8 cellular contexts compared by ENCODE assay signal in the genomic region with DNA sequence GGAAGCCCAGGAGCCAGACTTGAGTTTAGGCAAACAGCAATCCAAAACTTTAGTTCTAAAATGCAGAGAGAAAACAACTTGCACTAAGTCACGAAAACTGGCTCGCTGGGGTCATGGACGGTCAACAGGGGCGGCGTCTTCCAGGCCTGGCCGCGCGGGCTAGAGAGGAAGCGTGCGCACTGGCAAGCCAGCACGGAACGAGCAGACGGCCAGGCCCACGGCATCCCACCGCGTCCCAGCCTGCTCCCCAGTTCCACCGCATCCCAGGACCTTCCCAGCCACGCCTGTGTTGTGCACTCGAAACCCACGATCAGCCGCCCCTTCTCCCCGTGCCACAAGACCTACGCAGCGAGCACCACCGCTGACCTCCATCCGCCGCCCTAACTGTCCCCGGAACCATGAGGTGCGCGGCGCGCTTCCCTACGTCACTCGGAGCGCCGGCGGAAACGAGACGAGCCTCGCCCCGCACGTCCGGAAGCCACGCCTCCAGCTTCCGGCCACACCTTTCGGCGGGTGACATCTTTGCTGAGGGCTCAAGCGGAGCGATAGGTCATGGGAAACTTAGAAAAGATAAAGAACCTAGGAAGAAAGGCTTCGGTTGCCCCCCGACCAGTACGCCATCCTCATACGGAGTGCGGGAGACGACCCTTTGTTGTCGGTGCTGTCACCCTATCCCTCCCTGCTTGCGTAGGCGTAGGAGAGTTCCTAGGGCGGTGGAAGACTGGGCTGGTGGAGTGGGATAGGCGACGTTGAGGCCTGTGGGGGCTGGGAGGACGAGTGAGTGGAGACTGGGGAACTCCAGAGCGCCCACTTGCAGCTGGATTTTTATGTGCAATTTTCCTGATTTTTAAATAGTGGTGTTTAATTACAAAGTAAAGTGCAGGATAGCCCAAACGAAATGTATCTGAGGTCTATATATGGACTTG. TPM values are rescaled to one million over a fixed set of nuclear protein-coding genes. Genes with fewer than 3 reads are reported as not detected.
DNase-seq lines count a peak whose midpoint lies in the region; ATAC-seq and TF ChIP-seq lines count a peak whose summit lies in the region.

A gene (minus strand): TSS at position 400 of the 926 bp plus-strand sequence. CDS start 2,460 bp downstream, outside the sequence.

- H3K27me3 ChIP-seq in ascending aorta: no peaks in the 10 kb centered on the region
- H3K27me3 ChIP-seq in right cardiac atrium (ENCODE audit: control insufficient read depth, insufficient read depth): no peaks in the 10 kb centered on the region
- no peaks in the 10 kb centered on the region for H3K27me3 ChIP-seq in uterus

- H3K4me3 ChIP-seq in ascending aorta: peak within 1 kb of the TSS; percentile 82 to 85
- peak within 1 kb of the TSS; percentile 89 for H3K4me3 ChIP-seq in right cardiac atrium (ENCODE audit: low read length)
- H3K4me3 ChIP-seq in uterus: peak within 1 kb of the TSS; percentile 50 to 89

- ATAC-seq in GM18502 (IDR thresholded peaks at IDR 0.05; ENCODE audit: poor library complexity, unreplicated experiment): peak; percentile 94
- ATAC-seq in HG02970 (IDR thresholded peaks at IDR 0.05; ENCODE audit: low FRiP score, unreplicated experiment): peak; percentile 92
- peak; percentile 99 for ATAC-seq in right cardiac atrium

- H3K4me1 ChIP-seq in ascending aorta: peaks cover 0 to 15% of the 10 kb centered on the region in 2 donors
- H3K4me1 ChIP-seq in right cardiac atrium (ENCODE audit: control insufficient read depth, insufficient read depth, low read length): peaks cover 4% of the 10 kb centered on the region
- H3K4me1 ChIP-seq in uterus: peaks cover 0 to 3% of the 10 kb centered on the region in 2 donors

- DNase-seq in NCI-H187 treated with DMSO at 0.1 percent for 48 hours (lab: John Stamatoyannopoulos, UW) (peak; percentile 58), ascending aorta (ENCODE audit: low spot score in 2 of 2) (peak; percentile 68 to 96), right cardiac atrium (peak; percentile 96 to 98 (median 98)), pulmonary artery endothelial cell (ENCODE audit: low read depth, low spot score) (peak; percentile 68), uterus (peak; percentile 92 to 94)

- H3K27ac ChIP-seq in ascending aorta (peak within 1 kb of the TSS; percentile 89 to 95), right cardiac atrium (ENCODE audit: low read length) (peak within 1 kb of the TSS; percentile 100), uterus (peak within 1 kb of the TSS; percentile 92)

- H3K9me3 ChIP-seq in ascending aorta (no peaks in the 10 kb centered on the region), right cardiac atrium (ENCODE audit: control insufficient read depth, low read length) (no peaks in the 10 kb centered on the region), uterus (no peaks in the 10 kb centered on the region)

- TF ChIP-seq CTCF in ascending aorta (IDR thresholded peaks at IDR 0.05) (peak in 2 of 3 experiments; percentile 35 to 48), uterus (IDR thresholded peaks at IDR 0.05) (peak in 3 of 4 experiments; percentile 10 to 55 (median 29))

- intact Hi-C loops in T-helper 2 cell treated with Interferon-gamma antibody and Interleukin-4, amounts not matched to agents 100 ng/mL and 5 ng/mL, for 36 hours (cut with micrococcal nuclease): loop anchor here (1.0 to 5.0 kb wide), 7 partner anchors 25 to 529 kb away; a partner anchor contains a TSS
- intact Hi-C loops in ascending aorta (cut with DNase I): loop anchor here (1.0 to 10.0 kb wide), 6 partner anchors 22 to 537 kb away; a partner anchor contains a TSS
- intact Hi-C loops in right cardiac atrium (cut with DNase I): no loop called here
- intact Hi-C loops in uterus (cut with DNase I; ENCODE audit: low total_unique reads): no loop called here

- under 1% methylated on average over 64 of the region's 64 CpGs for WGBS in right cardiac atrium

- H3K36me3 ChIP-seq in ascending aorta (peaks cover 23 to 25% of the 10 kb centered on the region in 2 donors), uterus (no peaks in the 10 kb centered on the region)

- peak; percentile 70 to 93 for TF ChIP-seq POLR2A in uterus (IDR thresholded peaks at IDR 0.05)

RNA-seq across cellular contexts. Expression of the gene that starts here (rescaled TPM):
- total RNA-seq in T-helper 2 cell treated with Interferon-gamma antibody and Interleukin-4, amounts not matched to agents 100 ng/mL and 5 ng/mL, for 36 hours: 118 and 119 TPM in 2 replicates
- total RNA-seq in ascending aorta (216 TPM), right cardiac atrium (10 to 100 TPM; 49.5 to 68.1 (median 55.3) TPM), pulmonary artery endothelial cell (79.0 and 88.3 TPM in 2 replicates), uterus (10 to 100 TPM in 3 of 4 donors, 1 to 10 TPM in 1; 7.4 to 51.2 (median 42.5) TPM)
- 46.2 TPM for polyA plus RNA-seq in right cardiac atrium

Comparison
In these comparisons a context has a peak if more than half of its experiments do, and no peak if none do; other contexts are left out.
1. Peak in every context shown above with its lines: DNase-seq, ATAC-seq, H3K4me3 ChIP-seq and H3K27ac ChIP-seq.
2. intact Hi-C loops: an anchor here in T-helper 2 cell treated with Interferon-gamma antibody and Interleukin-4, amounts not matched to agents 100 ng/mL and 5 ng/mL, for 36 hours (1.0 to 5.0 kb wide) and ascending aorta (1.0 to 10.0 kb wide); none called in right cardiac atrium and uterus.